ENCODE assay signal across 11 cellular contexts in the genomic region with DNA sequence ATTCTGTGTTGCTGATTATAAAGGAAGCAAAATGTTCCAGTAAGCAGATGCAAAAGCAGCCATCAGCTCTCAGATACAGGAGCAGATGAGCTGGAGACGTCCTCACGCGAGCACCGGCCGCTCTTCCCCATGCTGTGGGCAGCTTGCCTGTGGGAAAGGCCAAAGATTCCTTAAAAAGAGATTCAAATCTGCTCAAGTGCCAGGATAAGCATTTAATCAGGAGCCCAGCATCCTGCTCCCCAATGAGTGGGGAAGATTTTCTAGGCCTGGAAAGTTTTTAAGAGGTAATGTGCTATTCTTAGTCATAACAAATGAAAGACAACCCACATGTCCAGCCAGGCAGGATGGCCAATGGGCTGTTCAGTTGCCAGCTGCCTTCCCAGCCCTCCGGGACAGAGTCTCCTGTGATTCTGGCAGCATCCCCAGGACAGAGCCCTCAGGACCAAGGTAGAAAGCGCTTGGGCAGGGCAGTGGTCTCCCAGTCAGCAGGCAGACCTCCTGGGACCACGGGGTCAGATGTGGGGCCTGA.
DNase-seq lines count a peak whose midpoint lies in the region; ATAC-seq and TF ChIP-seq lines count a peak whose summit lies in the region.
"Had no signal": no experiment of that assay in that cellular context is flagged by ENCODE, and none has a peak within 500 bp of the region (broad histone marks: within the 10 kb centered on the region; RNA-seq: fewer than 3 reads in every experiment).

No MANE protein-coding gene starts in this region.

- intact Hi-C loops in Panc1 (cut with micrococcal nuclease; ENCODE audit: unreplicated experiment) = no loop called here
- intact Hi-C loops in esophagus squamous epithelium (cut with DNase I) = no loop called here
- intact Hi-C loops in posterior cingulate gyrus (cut with DNase I) = loop anchor here (5.0 to 10.0 kb wide), 3 partner anchors 76 to 499 kb away; no protein-coding TSS in a partner anchor

- in situ Hi-C loops in Panc1 (cut with HindIII; ENCODE audit: low pct_unique_long_range_greater_than_20kb, low sequenced_read_pairs) = loop anchor here (25.0 kb wide), 1 partner anchor 146 kb away; a partner anchor contains a TSS

- CTCF ChIA-PET in Panc1 (lab: Charles Lee) = interaction anchor here (0.5 kb wide), 1 partner anchor 246 kb away, joined by 6 read pairs; no protein-coding TSS in a partner anchor

- peaks cover 48% of the 10 kb centered on the region for H3K4me1 ChIP-seq in Panc1 (ENCODE audit: control insufficient read depth, insufficient read depth, low read length)
- H3K4me1 ChIP-seq in esophagus squamous epithelium = peaks cover 31 to 70% (median 44%) of the 10 kb centered on the region in 3 donors

- no TSS peak for BruUV-seq in Panc1 (replicated peaks; lab: Mats Ljungman, UMichigan)

- peak; percentile 88 for DNase-seq in AG08395 (ENCODE audit: low spot score)
- no peak for DNase-seq in Panc1 (ENCODE audit: low read depth, low spot score)
- DNase-seq in esophagus squamous epithelium (lab: John Stamatoyannopoulos, UW) = no peak
- peak in 6 of 10 donors; percentile 38 to 88 (median 64) for DNase-seq in posterior cingulate gyrus
- DNase-seq in NCI-H2081 (lab: John Stamatoyannopoulos, UW) = no peak
- DNase-seq in D341Med (ENCODE audit: low spot score) = no peak
- DNase-seq in T1000 (lab: John Stamatoyannopoulos, UW) = no peak
- no peak for DNase-seq in activated T-cell treated with anti-CD3 and anti-CD28 coated beads for 4 hours
- DNase-seq: NCI-H2107, Peyer's patch had no signal

- 28 to 44% methylated on average over 6 of the region's 8 CpGs for WGBS in esophagus squamous epithelium, 2 donors

- H3K27ac ChIP-seq in Panc1 (ENCODE audit: low read length) (peak overlapping the region; percentile 97), esophagus squamous epithelium (peak overlapping the region; percentile 47 to 81 (median 76))
- H3K27ac ChIP-seq: C4-2B had no signal

- no peaks in the 10 kb centered on the region for H3K27me3 ChIP-seq in Panc1 (ENCODE audit: control insufficient read depth, insufficient read depth, low read length)
- peaks cover 0 to 7% (median 0%) of the 10 kb centered on the region in 4 donors for H3K27me3 ChIP-seq in esophagus squamous epithelium
- H3K27me3 ChIP-seq: Peyer's patch had no signal

- ATAC-seq in Panc1 = no peak

- POLR2A ChIA-PET in Panc1 (lab: Charles Lee) = interaction anchor here (0.6 to 1.0 kb wide), 2 partner anchors 62 to 991 kb away, joined by 4 read pairs; no protein-coding TSS in a partner anchor

- no peak for TF ChIP-seq CTCF in Panc1 (IDR thresholded peaks at IDR 0.05)
- TF ChIP-seq CTCF in esophagus squamous epithelium (IDR thresholded peaks at IDR 0.05) = no peak

- H3K9me3 ChIP-seq in Panc1 (ENCODE audit: control insufficient read depth, insufficient read depth, low read depth, low read length) = no peaks in the 10 kb centered on the region
- no peaks in the 10 kb centered on the region for H3K9me3 ChIP-seq in esophagus squamous epithelium
- H3K9me3 ChIP-seq: Peyer's patch had no signal

- no peaks in the 10 kb centered on the region for H3K36me3 ChIP-seq in Panc1 (ENCODE audit: control insufficient read depth, insufficient read depth, low read length)
- no peaks in the 10 kb centered on the region for H3K36me3 ChIP-seq in esophagus squamous epithelium
- H3K36me3 ChIP-seq: Peyer's patch had no signal

- H3K4me3 ChIP-seq in Panc1 (ENCODE audit: low read depth in 2 of 2, low read length in 2 of 2) = no peak overlapping the region
- no peak overlapping the region for H3K4me3 ChIP-seq in esophagus squamous epithelium
- H3K4me3 ChIP-seq: Peyer's patch had no signal

- no peak for TF ChIP-seq POLR2A in esophagus squamous epithelium (IDR thresholded peaks at IDR 0.05)

Comparison
In these comparisons a context has a peak if more than half of its experiments do, and no peak if none do; other contexts are left out.
1. DNase-seq: peak in AG08395 (single experiment) and posterior cingulate gyrus (6 of 10); none in Panc1 (single experiment), esophagus squamous epithelium (single experiment), NCI-H2081 (0 of 2), D341Med (single experiment), T1000 (single experiment) and activated T-cell treated with anti-CD3 and anti-CD28 coated beads for 4 hours (single experiment).